12 cellular contexts compared by ENCODE assay signal in the genomic region with DNA sequence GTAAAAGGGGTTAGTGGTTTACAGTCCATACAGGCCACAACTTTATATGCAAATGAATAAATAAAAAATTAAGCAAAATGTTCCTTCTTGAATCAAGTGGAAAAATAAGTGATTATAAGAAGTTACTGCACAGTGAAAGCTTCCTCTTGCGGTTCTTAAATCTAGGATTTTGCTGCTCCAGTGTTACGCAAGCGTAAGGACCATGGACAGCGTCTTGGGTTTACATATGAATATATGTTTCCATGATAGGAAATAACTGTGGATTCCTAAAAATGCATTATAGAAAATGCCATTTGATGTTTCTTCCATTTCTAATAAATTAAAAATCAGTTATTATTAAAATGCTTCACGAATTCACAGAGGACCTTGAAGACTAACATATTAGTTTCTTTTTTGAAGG.
DNase-seq lines count a peak whose midpoint lies in the region; ATAC-seq, FAIRE-seq and TF ChIP-seq lines count a peak whose summit lies in the region.
"Had no signal": no experiment of that assay in that cellular context is flagged by ENCODE, and none has a peak within 500 bp of the region (broad histone marks: within the 10 kb centered on the region; RNA-seq: fewer than 3 reads in every experiment).

No MANE protein-coding gene starts in this region.

- H3K27ac ChIP-seq in HepG2 (ENCODE audit: extremely low read length, insufficient read depth, low read length), result no peak overlapping the region
- H3K27ac ChIP-seq in right lobe of liver, result no peak overlapping the region
- no peak overlapping the region for H3K27ac ChIP-seq in kidney (ENCODE audit: low read depth in 2 of 2, low read length in 2 of 2)
- H3K27ac ChIP-seq: BLaER1 treated with 17β-estradiol and CSF1 and Interleukin-3, amounts not matched to agents 10 nM and 100 nM; tibial nerve had no signal

- TF ChIP-seq POLR2A in HepG2 (IDR thresholded peaks at IDR 0.05; ENCODE audit: insufficient read depth in 1 of 2, low read depth in 2 of 2, low read length in 2 of 2) (no peak), right lobe of liver (IDR thresholded peaks at IDR 0.05) (no peak)

- no peak for FAIRE-seq in HepG2 (lab: Jason Lieb, UNC)
- FAIRE-seq in kidney (lab: Jason Lieb, UNC), result no peak

- H3K4me2 ChIP-seq in HepG2 (ENCODE audit: low read depth, low read length), result no peak overlapping the region
- H3K4me2 ChIP-seq: BLaER1 treated with 17β-estradiol and CSF1 and Interleukin-3, amounts not matched to agents 10 nM and 100 nM had no signal

- no peak overlapping the region for H3K9ac ChIP-seq in HepG2 (ENCODE audit: insufficient read depth, low read depth, low read length)
- H3K9ac ChIP-seq in kidney (ENCODE audit: low read length in 2 of 2), result no peak overlapping the region
- H3K9ac ChIP-seq: BLaER1 treated with 17β-estradiol and CSF1 and Interleukin-3, amounts not matched to agents 10 nM and 100 nM had no signal

- ATAC-seq in HepG2 (no peak), right lobe of liver (no peak), SK-N-SH treated with all-trans-retinoic acid at 6 μM for 48 hours (0 out of 3 replicates have a peak, but pooled peaks have one; percentile 33), GM19351 (IDR thresholded peaks at IDR 0.05; ENCODE audit: unreplicated experiment) (no peak)

- 15% methylated on average over 5 of the region's 5 CpGs for WGBS in HepG2 (ENCODE audit: low lambda C conversion rate)
- WGBS in right lobe of liver (ENCODE audit: insufficient coverage, low coverage, low lambda C conversion rate, missing lambda C conversion rate), result 44% methylated on average over 5 of the region's 5 CpGs

- intact Hi-C loops in HepG2 (cut with micrococcal nuclease; ENCODE audit: unreplicated experiment) (no loop called here), right lobe of liver (cut with DNase I) (no loop called here), kidney (cut with DNase I) (no loop called here)

- TF ChIP-seq RAD21 in HepG2 (CRISPR knock-in tag; IDR thresholded peaks at IDR 0.05), result no peak

- no peak overlapping the region for H3K4me3 ChIP-seq in HepG2 (replicated peaks in 1 of 3; ENCODE audit: insufficient read depth in 1 of 3, low read depth in 2 of 3, low read length in 3 of 3)
- no peak overlapping the region for H3K4me3 ChIP-seq in right lobe of liver
- H3K4me3 ChIP-seq in epithelial cell of proximal tubule (ENCODE audit: low read depth, low read length), result no peak overlapping the region
- no peak overlapping the region for H3K4me3 ChIP-seq in kidney (ENCODE audit: low read length in 2 of 2)
- H3K4me3 ChIP-seq: BLaER1 treated with 17β-estradiol and CSF1 and Interleukin-3, amounts not matched to agents 10 nM and 100 nM; lung; tibial nerve had no signal

- H2AFZ ChIP-seq in HepG2 (ENCODE audit: low read length), result no peak overlapping the region

- no peaks in the 10 kb centered on the region for H3K36me3 ChIP-seq in HepG2 (replicated peaks in 1 of 2; ENCODE audit: control insufficient read depth in 1 of 2, insufficient read depth in 2 of 2, low read length in 2 of 2)
- no peaks in the 10 kb centered on the region for H3K36me3 ChIP-seq in right lobe of liver
- H3K36me3 ChIP-seq in kidney (ENCODE audit: control insufficient read depth in 1 of 2, insufficient read depth in 2 of 2, low read length in 2 of 2), result no peaks in the 10 kb centered on the region
- H3K36me3 ChIP-seq: BLaER1 treated with 17β-estradiol and CSF1 and Interleukin-3, amounts not matched to agents 10 nM and 100 nM; tibial nerve had no signal

- no peaks in the 10 kb centered on the region for H3K9me3 ChIP-seq in HepG2 (ENCODE audit: low read length)
- no peaks in the 10 kb centered on the region for H3K9me3 ChIP-seq in right lobe of liver
- H3K9me3 ChIP-seq in kidney (ENCODE audit: control insufficient read depth in 1 of 2, low read length in 2 of 2), result no peaks in the 10 kb centered on the region
- H3K9me3 ChIP-seq: BLaER1 treated with 17β-estradiol and CSF1 and Interleukin-3, amounts not matched to agents 10 nM and 100 nM; tibial nerve had no signal

- POLR2A ChIA-PET in HepG2 (lab: Yijun Ruan, JAX), result no interaction called here

- no peak for TF ChIP-seq CTCF in HepG2 (CRISPR knock-in tag; IDR thresholded peaks at IDR 0.05)
- TF ChIP-seq CTCF in right lobe of liver (IDR thresholded peaks at IDR 0.05), result no peak
- no peak for TF ChIP-seq CTCF in epithelial cell of proximal tubule (conservative IDR thresholded peaks at IDR 0.05; ENCODE audit: low read depth, low read length)
- TF ChIP-seq CTCF in kidney (IDR thresholded peaks at IDR 0.05; ENCODE audit: borderline replicate concordance, extremely low read depth, insufficient read depth), result no peak

- CTCF ChIA-PET in HepG2 (lab: Yijun Ruan, JAX; ENCODE audit: low intra/inter-chr PET ratio, low total read pairs), result no interaction called here

- H3K4me1 ChIP-seq in HepG2 (ENCODE audit: insufficient read depth, low read length) (no peaks in the 10 kb centered on the region), right lobe of liver (no peaks in the 10 kb centered on the region), kidney (ENCODE audit: control insufficient read depth in 1 of 2, insufficient read depth in 1 of 2, low read depth in 1 of 2, low read length in 2 of 2) (no peaks in the 10 kb centered on the region)
- H3K4me1 ChIP-seq: BLaER1 treated with 17β-estradiol and CSF1 and Interleukin-3, amounts not matched to agents 10 nM and 100 nM; tibial nerve had no signal

- no peaks in the 10 kb centered on the region for H4K20me1 ChIP-seq in HepG2 (ENCODE audit: insufficient read depth, low read length)

- TF ChIP-seq EP300 in HepG2 (IDR thresholded peaks at IDR 0.05; ENCODE audit: low read depth in 2 of 2, low read length in 2 of 2) (no peak), HepG2 (CRISPR knock-in tag; IDR thresholded peaks at IDR 0.05; ENCODE audit: borderline replicate concordance) (no peak)

- H3K27me3 ChIP-seq in HepG2 (ENCODE audit: control insufficient read depth in 1 of 2, insufficient read depth in 2 of 2, low read length in 2 of 2) (no peaks in the 10 kb centered on the region; a peak in 1 of 5 replicates), right lobe of liver (no peaks in the 10 kb centered on the region)
- H3K27me3 ChIP-seq: BLaER1 treated with 17β-estradiol and CSF1 and Interleukin-3, amounts not matched to agents 10 nM and 100 nM; tibial nerve had no signal

- in situ Hi-C loops in HepG2 (cut with HindIII; ENCODE audit: extremely low pct_ligation_motif_present, low pct_unique_long_range_greater_than_20kb), result no loop called here

- no peaks in the 10 kb centered on the region for H3K79me2 ChIP-seq in HepG2 (ENCODE audit: insufficient read depth, low read length)

- DNase-seq in HepG2 (ENCODE audit: low spot score) (peak; percentile 18), right lobe of liver (no peak), epithelial cell of proximal tubule (ENCODE audit: low read depth) (peak; percentile 1), stromal cell of bone marrow (ENCODE audit: low read depth) (peak; percentile 3), kidney (no peak)
- no peak for DNase-seq in central memory CD4-positive, alpha-beta T cell
- DNase-seq: activated B cell treated with CpG ODN at 0.5 μM for 24 hours had no signal

- no TSS peak for BruUV-seq in HepG2 (replicated peaks; lab: Mats Ljungman, UMichigan)

TF ChIP-seq in HepG2, 621 proteins besides CTCF, POLR2A, EP300 and RAD21 (continues in another document):
- no peak for TF ChIP-seq ZNF121 (CRISPR knock-in tag; IDR thresholded peaks at IDR 0.05)

TF ChIP-seq in SK-N-SH treated with all-trans-retinoic acid at 6 μM for 48 hours, 23 proteins besides CTCF, POLR2A, EP300 and RAD21:
- no peak for TF ChIP-seq ARNTL (CRISPR knock-in tag; IDR thresholded peaks at IDR 0.05; ENCODE audit: borderline replicate concordance, low read depth)
- no peak for TF ChIP-seq PPARA (CRISPR knock-in tag; IDR thresholded peaks at IDR 0.05; ENCODE audit: borderline replicate concordance)
- TF ChIP-seq, protein P1, sequence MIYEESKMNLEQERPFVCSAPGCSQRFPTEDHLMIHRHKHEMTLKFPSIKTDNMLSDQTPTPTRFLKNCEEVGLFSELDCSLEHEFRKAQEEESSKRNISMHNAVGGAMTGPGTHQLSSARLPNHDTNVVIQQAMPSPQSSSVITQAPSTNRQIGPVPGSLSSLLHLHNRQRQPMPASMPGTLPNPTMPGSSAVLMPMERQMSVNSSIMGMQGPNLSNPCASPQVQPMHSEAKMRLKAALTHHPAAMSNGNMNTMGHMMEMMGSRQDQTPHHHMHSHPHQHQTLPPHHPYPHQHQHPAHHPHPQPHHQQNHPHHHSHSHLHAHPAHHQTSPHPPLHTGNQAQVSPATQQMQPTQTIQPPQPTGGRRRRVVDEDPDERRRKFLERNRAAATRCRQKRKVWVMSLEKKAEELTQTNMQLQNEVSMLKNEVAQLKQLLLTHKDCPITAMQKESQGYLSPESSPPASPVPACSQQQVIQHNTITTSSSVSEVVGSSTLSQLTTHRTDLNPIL (CRISPR knock-in tag; IDR thresholded peaks at IDR 0.05; ENCODE audit: low read depth), result no peak
- no peak for TF ChIP-seq PATZ1 (CRISPR knock-in tag; IDR thresholded peaks at IDR 0.05; ENCODE audit: borderline replicate concordance)
- TF ChIP-seq CSDC2 (CRISPR knock-in tag; IDR thresholded peaks at IDR 0.05), result no peak
- TF ChIP-seq SNAI2 (CRISPR knock-in tag; IDR thresholded peaks at IDR 0.05), result no peak
- TF ChIP-seq ZNF565 (CRISPR knock-in tag; conservative IDR thresholded peaks at IDR 0.05; ENCODE audit: low read depth), result no peak
- no peak for TF ChIP-seq BACH2 (CRISPR knock-in tag; IDR thresholded peaks at IDR 0.05; ENCODE audit: borderline replicate concordance)

Comparison
In these comparisons a context has a peak if more than half of its experiments do, and no peak if none do; other contexts are left out.
1. DNase-seq: peak in HepG2 (single experiment), epithelial cell of proximal tubule (single experiment) and stromal cell of bone marrow (single experiment); none in right lobe of liver (0 of 3), central memory CD4-positive, alpha-beta T cell (single experiment) and kidney (single experiment).